ENCODE assay signal across 1 cellular context in the genomic region with DNA sequence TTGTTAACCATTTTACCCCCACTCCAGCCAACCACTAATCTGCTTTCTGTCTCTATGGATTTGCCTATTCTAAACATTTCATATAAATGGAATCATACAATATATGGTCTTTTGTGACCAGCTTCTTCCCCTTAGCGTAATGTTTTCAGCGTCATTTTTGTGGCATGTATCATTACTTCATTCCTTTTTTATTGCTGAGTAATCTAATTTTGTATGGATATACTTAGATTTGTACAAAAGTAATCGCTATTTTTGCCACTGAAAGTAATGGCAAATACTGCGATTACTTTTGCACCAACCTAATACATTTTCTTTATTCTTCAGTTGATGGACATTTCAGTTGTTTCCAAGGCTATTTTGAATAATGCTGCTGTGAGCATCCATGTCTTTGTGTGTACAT.
TF ChIP-seq lines count a peak whose summit lies in the region.

No MANE protein-coding gene starts in this region.

TF ChIP-seq in HepG2, 621 proteins besides CTCF, POLR2A, EP300 and RAD21 (continued from another document):
- TF ChIP-seq, protein P1, sequence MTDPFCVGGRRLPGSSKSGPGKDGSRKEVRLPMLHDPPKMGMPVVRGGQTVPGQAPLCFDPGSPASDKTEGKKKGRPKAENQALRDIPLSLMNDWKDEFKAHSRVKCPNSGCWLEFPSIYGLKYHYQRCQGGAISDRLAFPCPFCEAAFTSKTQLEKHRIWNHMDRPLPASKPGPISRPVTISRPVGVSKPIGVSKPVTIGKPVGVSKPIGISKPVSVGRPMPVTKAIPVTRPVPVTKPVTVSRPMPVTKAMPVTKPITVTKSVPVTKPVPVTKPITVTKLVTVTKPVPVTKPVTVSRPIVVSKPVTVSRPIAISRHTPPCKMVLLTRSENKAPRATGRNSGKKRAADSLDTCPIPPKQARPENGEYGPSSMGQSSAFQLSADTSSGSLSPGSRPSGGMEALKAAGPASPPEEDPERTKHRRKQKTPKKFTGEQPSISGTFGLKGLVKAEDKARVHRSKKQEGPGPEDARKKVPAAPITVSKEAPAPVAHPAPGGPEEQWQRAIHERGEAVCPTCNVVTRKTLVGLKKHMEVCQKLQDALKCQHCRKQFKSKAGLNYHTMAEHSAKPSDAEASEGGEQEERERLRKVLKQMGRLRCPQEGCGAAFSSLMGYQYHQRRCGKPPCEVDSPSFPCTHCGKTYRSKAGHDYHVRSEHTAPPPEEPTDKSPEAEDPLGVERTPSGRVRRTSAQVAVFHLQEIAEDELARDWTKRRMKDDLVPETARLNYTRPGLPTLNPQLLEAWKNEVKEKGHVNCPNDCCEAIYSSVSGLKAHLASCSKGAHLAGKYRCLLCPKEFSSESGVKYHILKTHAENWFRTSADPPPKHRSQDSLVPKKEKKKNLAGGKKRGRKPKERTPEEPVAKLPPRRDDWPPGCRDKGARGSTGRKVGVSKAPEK (CRISPR knock-in tag; IDR thresholded peaks at IDR 0.05; ENCODE audit: borderline replicate concordance): no peak
- TF ChIP-seq SP1 (IDR thresholded peaks at IDR 0.05): no peak
- no peak for TF ChIP-seq SP1 (CRISPR knock-in tag; IDR thresholded peaks at IDR 0.05)
- peak; percentile 93 for TF ChIP-seq MAFF (IDR thresholded peaks at IDR 0.05; ENCODE audit: low read depth, low read length)
- TF ChIP-seq, protein P2, sequence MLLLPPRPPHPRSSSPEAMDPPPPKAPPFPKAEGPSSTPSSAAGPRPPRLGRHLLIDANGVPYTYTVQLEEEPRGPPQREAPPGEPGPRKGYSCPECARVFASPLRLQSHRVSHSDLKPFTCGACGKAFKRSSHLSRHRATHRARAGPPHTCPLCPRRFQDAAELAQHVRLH (CRISPR knock-in tag; IDR thresholded peaks at IDR 0.05; ENCODE audit: borderline replicate concordance, low read depth): no peak
- no peak for TF ChIP-seq TBP (CRISPR knock-in tag; IDR thresholded peaks at IDR 0.05)
- TF ChIP-seq TP53 (CRISPR knock-in tag; conservative IDR thresholded peaks at IDR 0.05): no peak
- no peak for TF ChIP-seq SP140L (CRISPR knock-in tag; IDR thresholded peaks at IDR 0.05; ENCODE audit: borderline replicate concordance)
- TF ChIP-seq SMARCE1 (IDR thresholded peaks at IDR 0.05; ENCODE audit: borderline replicate concordance): no peak
- no peak for TF ChIP-seq FOXC1 (CRISPR knock-in tag; IDR thresholded peaks at IDR 0.05; ENCODE audit: borderline replicate concordance)
- peak; percentile 80 to 94 for TF ChIP-seq MAFK (conservative IDR thresholded peaks at IDR 0.05 in 1 of 2, IDR thresholded peaks at IDR 0.05 in 1 of 2; ENCODE audit: low read length in 2 of 2)
